In the genomic region with DNA sequence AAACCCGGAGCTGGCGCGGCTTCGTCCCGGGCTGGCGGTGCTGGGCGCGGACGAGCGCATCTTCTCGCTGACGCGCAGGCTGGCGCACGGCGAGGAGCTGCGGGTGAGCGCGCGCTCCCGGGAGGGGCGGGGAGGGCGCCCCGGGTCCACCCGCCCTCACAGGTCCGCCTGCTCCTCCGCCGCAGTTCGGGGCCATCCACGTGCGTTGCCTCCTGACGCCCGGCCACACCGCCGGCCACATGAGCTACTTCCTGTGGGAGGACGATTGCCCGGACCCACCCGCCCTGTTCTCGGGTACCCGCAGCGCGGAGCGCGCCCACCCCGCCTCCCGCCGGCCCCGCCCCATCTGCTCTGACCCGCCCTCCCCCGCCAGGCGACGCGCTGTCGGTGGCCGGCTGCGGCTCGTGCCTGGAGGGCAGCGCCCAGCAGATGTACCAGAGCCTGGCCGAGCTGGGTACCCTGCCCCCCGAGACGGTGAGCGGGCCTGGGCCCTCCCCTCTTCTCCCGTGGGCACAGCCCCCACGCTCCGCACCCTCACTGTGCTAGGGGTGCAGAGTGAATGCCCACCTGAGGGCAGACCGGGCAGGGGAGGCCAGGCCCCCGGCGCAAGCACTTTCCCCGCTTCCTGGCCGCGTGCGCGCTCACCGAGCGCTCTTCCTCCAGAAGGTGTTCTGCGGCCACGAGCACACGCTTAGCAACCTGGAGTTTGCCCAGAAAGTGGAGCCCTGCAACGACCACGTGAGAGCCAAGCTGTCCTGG, we compare ENCODE assay signal across 8 cellular contexts. TPM values are rescaled to one million over a fixed set of nuclear protein-coding genes. Genes with fewer than 3 reads are reported as not detected.
DNase-seq lines count a peak whose midpoint lies in the region; ATAC-seq and TF ChIP-seq lines count a peak whose summit lies in the region.

No MANE protein-coding gene starts in this region.

- H3K9me3 Mint-ChIP-seq in activated naive CD8-positive, alpha-beta T cell treated with anti-CD3 and anti-CD28 coated beads, Interleukin-2, amount 10 ng/mL, durations not matched to agents 7 days and 5 days = no peaks in the 10 kb centered on the region

- CTCF ChIA-PET in RWPE1 (lab: Yijun Ruan, JAX) = interaction anchor here (0.7 to 1.3 kb wide), 3 partner anchors 57 to 67 kb away, joined by 3 to 6 read pairs (median 4); no protein-coding TSS in a partner anchor

- no peaks in the 10 kb centered on the region for H3K4me1 Mint-ChIP-seq in activated naive CD8-positive, alpha-beta T cell treated with anti-CD3 and anti-CD28 coated beads, Interleukin-2, amount 10 ng/mL, durations not matched to agents 7 days and 5 days

- intact Hi-C loops in Right ventricle myocardium superior (cut with DNase I) = no loop called here
- intact Hi-C loops in posterior vena cava (cut with DNase I) = no loop called here

- H3K27ac Mint-ChIP-seq in activated naive CD8-positive, alpha-beta T cell treated with anti-CD3 and anti-CD28 coated beads, Interleukin-2, amount 10 ng/mL, durations not matched to agents 7 days and 5 days = no peak overlapping the region

- H3K4me3 Mint-ChIP-seq in activated naive CD8-positive, alpha-beta T cell treated with anti-CD3 and anti-CD28 coated beads, Interleukin-2, amount 10 ng/mL, durations not matched to agents 7 days and 5 days = peak overlapping the region; percentile 40

- H3K36me3 Mint-ChIP-seq in activated naive CD8-positive, alpha-beta T cell treated with anti-CD3 and anti-CD28 coated beads, Interleukin-2, amount 10 ng/mL, durations not matched to agents 7 days and 5 days = no peaks in the 10 kb centered on the region

- DNase-seq in DMS153 (lab: John Stamatoyannopoulos, UW) (peak; percentile 38), DMS153 treated with DMSO at 0.1 percent for 48 hours (lab: John Stamatoyannopoulos, UW; ENCODE audit: unreplicated experiment) (no peak), RWPE1 (ENCODE audit: low spot score) (peak; percentile 77), Right ventricle myocardium superior (peak; percentile 78), posterior vena cava (ENCODE audit: low spot score) (peak; percentile 91)
- peak; percentile 77 for DNase-seq in activated naive CD8-positive, alpha-beta T cell treated with anti-CD3 and anti-CD28 coated beads, Interleukin-2, amount 10 ng/mL, durations not matched to agents 7 days and 5 days

- POLR2A ChIA-PET in RWPE1 (lab: Yijun Ruan, JAX; ENCODE audit: low non-redundant PET) = no interaction called here
- POLR2A ChIA-PET in activated naive CD8-positive, alpha-beta T cell treated with anti-CD3 and anti-CD28 coated beads, Interleukin-2, amount 10 ng/mL, durations not matched to agents 7 days and 5 days (lab: Charles Lee) = interaction anchor here (1.0 to 2.3 kb wide), 4 partner anchors 9 to 15 kb away, joined by 3 to 13 read pairs (median 6); a partner anchor contains a TSS

- TF ChIP-seq CTCF in RWPE1 (conservative IDR thresholded peaks at IDR 0.05; ENCODE audit: low read depth) = no peak

- H3K27me3 Mint-ChIP-seq in activated naive CD8-positive, alpha-beta T cell treated with anti-CD3 and anti-CD28 coated beads, Interleukin-2, amount 10 ng/mL, durations not matched to agents 7 days and 5 days = no peaks in the 10 kb centered on the region

- peak; percentile 37 for ATAC-seq in HG03460 (IDR thresholded peaks at IDR 0.05; ENCODE audit: unreplicated experiment)
- ATAC-seq in activated naive CD8-positive, alpha-beta T cell treated with anti-CD3 and anti-CD28 coated beads, Interleukin-2, amount 10 ng/mL, durations not matched to agents 7 days and 5 days (ENCODE audit: low read depth) = peak; percentile 55
- ATAC-seq in Right ventricle myocardium superior (ENCODE audit: poor library complexity) = peak; percentile 41
- ATAC-seq in GM18870 (IDR thresholded peaks at IDR 0.05; ENCODE audit: unreplicated experiment) = no peak

- H3K27ac ChIP-seq in RWPE1 = peak overlapping the region; percentile 95

RNA-seq across cellular contexts. Expression of a gene that starts 1.4 kb away (rescaled TPM):
- 10 to 100 TPM; 25.8 to 34.2 TPM for total RNA-seq in activated naive CD8-positive, alpha-beta T cell treated with anti-CD3 and anti-CD28 coated beads, Interleukin-2, amount 10 ng/mL, durations not matched to agents 7 days and 5 days
- total RNA-seq in Right ventricle myocardium superior (13.8 TPM), posterior vena cava (1 to 10 TPM; 3.6 to 4.1 TPM)

RNA-seq across cellular contexts. Expression of a gene that starts 2.1 kb away (rescaled TPM):
- total RNA-seq in activated naive CD8-positive, alpha-beta T cell treated with anti-CD3 and anti-CD28 coated beads, Interleukin-2, amount 10 ng/mL, durations not matched to agents 7 days and 5 days = 1 to 10 TPM; 5.8 to 6.1 TPM
- total RNA-seq in Right ventricle myocardium superior (0.32 TPM), posterior vena cava (1 to 10 TPM in 1 of 2 donors, under 1 TPM in 1; 0.52 to 1.0 TPM)

RNA-seq across cellular contexts. Expression of a gene that starts 7.4 kb away (rescaled TPM):
- 10 to 100 TPM; 21.6 to 23.2 TPM for total RNA-seq in activated naive CD8-positive, alpha-beta T cell treated with anti-CD3 and anti-CD28 coated beads, Interleukin-2, amount 10 ng/mL, durations not matched to agents 7 days and 5 days
- total RNA-seq in Right ventricle myocardium superior (27.5 TPM), posterior vena cava (10 to 100 TPM; 20.0 to 25.5 TPM)

RNA-seq across cellular contexts. Expression of a gene that starts 12.5 kb away (rescaled TPM):
- total RNA-seq in activated naive CD8-positive, alpha-beta T cell treated with anti-CD3 and anti-CD28 coated beads, Interleukin-2, amount 10 ng/mL, durations not matched to agents 7 days and 5 days = 10 to 100 TPM; 39.6 to 42.4 TPM
- 29.2 TPM for total RNA-seq in Right ventricle myocardium superior
- 10 to 100 TPM; 18.2 to 18.6 TPM for total RNA-seq in posterior vena cava

RNA-seq across cellular contexts. Expression of a gene that starts 13.4 kb away (rescaled TPM):
- 10 to 100 TPM; 10.0 to 12.4 TPM for total RNA-seq in activated naive CD8-positive, alpha-beta T cell treated with anti-CD3 and anti-CD28 coated beads, Interleukin-2, amount 10 ng/mL, durations not matched to agents 7 days and 5 days
- total RNA-seq in Right ventricle myocardium superior (59.6 TPM), posterior vena cava (10 to 100 TPM; 21.6 to 24.9 TPM)
